Comparison of ENCODE assay signal across 14 cellular contexts in genomic region chr4:127601029-127601428, GRCh38. TPM values are rescaled to one million over a fixed set of nuclear protein-coding genes. Genes with fewer than 3 reads are reported as not detected.
DNase-seq lines count a peak whose midpoint lies in the region; ATAC-seq and TF ChIP-seq lines count a peak whose summit lies in the region.
"Had no signal": no experiment of that assay in that cellular context is flagged by ENCODE, and none has a peak within 500 bp of the region (broad histone marks: within the 10 kb centered on the region; RNA-seq: fewer than 3 reads in every experiment).

No MANE protein-coding gene starts in this region.

- TF ChIP-seq CTCF in left ventricle myocardium inferior (IDR thresholded peaks at IDR 0.05; ENCODE audit: borderline replicate concordance) (peak; percentile 14), PC-3 (conservative IDR thresholded peaks at IDR 0.05; ENCODE audit: low read depth, low read length) (peak; percentile 35; the same call in 1 of the 2 replicates), epithelial cell of proximal tubule (conservative IDR thresholded peaks at IDR 0.05; ENCODE audit: low read depth, low read length) (peak; percentile 42), smooth muscle cell (IDR thresholded peaks at IDR 0.05; ENCODE audit: borderline replicate concordance, insufficient read depth, poor library complexity, severe bottlenecking) (peak; percentile 26)

- H3K9me3 ChIP-seq in left ventricle myocardium inferior (replicated peaks) = no peaks in the 10 kb centered on the region
- no peaks in the 10 kb centered on the region for H3K9me3 ChIP-seq in PC-3 (ENCODE audit: low read length)
- H3K9me3 ChIP-seq in smooth muscle cell (replicated peaks; ENCODE audit: low read depth) = no peaks in the 10 kb centered on the region
- H3K9me3 ChIP-seq: testis had no signal

- no peaks in the 10 kb centered on the region for H3K4me1 ChIP-seq in left ventricle myocardium inferior
- H3K4me1 ChIP-seq in PC-3 (ENCODE audit: insufficient read depth, low read length) = no peaks in the 10 kb centered on the region
- peaks cover 3% of the 10 kb centered on the region for H3K4me1 ChIP-seq in smooth muscle cell (ENCODE audit: low read depth)
- H3K4me1 ChIP-seq: testis had no signal

- H3F3A ChIP-seq in PC-3 (ENCODE audit: low read length, unreplicated experiment) (no peaks in the 10 kb centered on the region), smooth muscle cell (ENCODE audit: low read depth) (no peaks in the 10 kb centered on the region)

- H3K4me3 ChIP-seq in left ventricle myocardium inferior (no peak overlapping the region), PC-3 (ENCODE audit: low read length) (no peak overlapping the region), epithelial cell of proximal tubule (ENCODE audit: low read depth, low read length) (no peak overlapping the region), smooth muscle cell (no peak overlapping the region)
- H3K4me3 ChIP-seq: testis had no signal

- H3K36me3 ChIP-seq in left ventricle myocardium inferior (no peaks in the 10 kb centered on the region), PC-3 (ENCODE audit: low read depth, low read length) (no peaks in the 10 kb centered on the region), smooth muscle cell (ENCODE audit: low read depth) (no peaks in the 10 kb centered on the region)

- WGBS in smooth muscle cell (ENCODE audit: low lambda C conversion rate) = 94% methylated on average over 1 of the region's 1 CpG

- DNase-seq in left ventricle myocardium inferior (no peak), Right ventricle myocardium superior (no peak), PC-3 (peak; percentile 34), epithelial cell of proximal tubule (ENCODE audit: low read depth) (no peak), smooth muscle cell (lab: John Stamatoyannopoulos, UW; ENCODE audit: unreplicated experiment) (no peak), left colon (no peak)
- no peak for DNase-seq in stimulated activated naive CD4-positive, alpha-beta T cell (lab: John Stamatoyannopoulos, UW)
- DNase-seq: activated naive CD4-positive, alpha-beta T cell; COR-L47; natural killer cell; stimulated activated CD4-positive, alpha-beta T cell treated with anti-CD3 and anti-CD28 coated beads, Interleukin-2, amount 100 ng/mL, for 48 hours; testis had no signal

- intact Hi-C loops in left ventricle myocardium inferior (cut with micrococcal nuclease) (no loop called here), Right ventricle myocardium superior (cut with DNase I) (no loop called here), PC-3 (cut with micrococcal nuclease) (no loop called here), left colon (cut with DNase I, micrococcal nuclease) (no loop called here)

- H3K27me3 ChIP-seq in left ventricle myocardium inferior (ENCODE audit: low read depth) (peaks cover 13% of the 10 kb centered on the region), PC-3 (ENCODE audit: low read length) (no peaks in the 10 kb centered on the region), smooth muscle cell (ENCODE audit: low read depth) (peaks cover 6% of the 10 kb centered on the region)
- H3K27me3 ChIP-seq: testis had no signal

- no TSS peak for BruUV-seq in PC-3 (replicated peaks; lab: Mats Ljungman, UMichigan)

- H3K9me2 ChIP-seq in PC-3 (replicated peaks; ENCODE audit: low read length) = no peaks in the 10 kb centered on the region

- no peak overlapping the region for H3K4me2 ChIP-seq in PC-3 (ENCODE audit: low read length)
- H3K4me2 ChIP-seq in smooth muscle cell = no peak overlapping the region

- H3K9ac ChIP-seq in PC-3 (ENCODE audit: low read length) = no peak overlapping the region
- no peak overlapping the region for H3K9ac ChIP-seq in smooth muscle cell (ENCODE audit: low read depth)

- POLR2A ChIA-PET in PC-3 (lab: Charles Lee; ENCODE audit: unreplicated experiment) = no interaction called here

- H2AFZ ChIP-seq in PC-3 (ENCODE audit: low read length) (no peak overlapping the region), smooth muscle cell (ENCODE audit: low read depth) (no peak overlapping the region)

- H3K79me2 ChIP-seq in PC-3 (ENCODE audit: low read length) (no peaks in the 10 kb centered on the region), smooth muscle cell (ENCODE audit: low read depth) (no peaks in the 10 kb centered on the region)

- H3K27ac ChIP-seq in left ventricle myocardium inferior (replicated peaks) = no peak overlapping the region
- no peak overlapping the region for H3K27ac ChIP-seq in PC-3 (ENCODE audit: low read length)
- H3K27ac ChIP-seq in smooth muscle cell (ENCODE audit: low read depth) = no peak overlapping the region
- H3K27ac ChIP-seq: testis had no signal

- ATAC-seq in Right ventricle myocardium superior (ENCODE audit: poor library complexity) = no peak
- no peak for ATAC-seq in PC-3
- no peak for ATAC-seq in left colon
- ATAC-seq in GM18909 (IDR thresholded peaks at IDR 0.05; ENCODE audit: poor library complexity, unreplicated experiment) = no peak
- ATAC-seq: activated CD4-positive, CD25-positive, alpha-beta regulatory T cell treated with anti-CD3 and anti-CD28 coated beads, Interleukin-2, amount 50 U/mL, for 24 hours; natural killer cell had no signal

- H4K20me1 ChIP-seq in PC-3 (ENCODE audit: low read length) (no peaks in the 10 kb centered on the region), smooth muscle cell (ENCODE audit: low read depth) (no peaks in the 10 kb centered on the region)

- CTCF ChIA-PET in PC-3 (lab: Charles Lee) = interaction anchor here (0.6 kb wide), 1 partner anchor 107 kb away, joined by 4 read pairs; no protein-coding TSS in a partner anchor

RNA-seq across cellular contexts. Expression of gene INTU, which starts 31.7 kb away (rescaled TPM):
- total RNA-seq in left ventricle myocardium inferior = 5.2 TPM
- total RNA-seq in Right ventricle myocardium superior = 4.0 TPM
- total RNA-seq in PC-3 (2014; rRNA removed) = 1.1 and 1.8 TPM in 2 replicates
- 1.6 and 4.3 TPM in 2 replicates for total RNA-seq in epithelial cell of proximal tubule
- 32.8 and 36.0 TPM in 2 replicates for total RNA-seq in smooth muscle cell
- polyA plus RNA-seq in smooth muscle cell = 4.3 and 8.0 TPM in 2 replicates
- 1 to 10 TPM; 3.4 to 3.8 TPM for total RNA-seq in left colon
